Comparison of ENCODE assay signal across 10 cellular contexts in genomic region chr3:156474560-156475389, GRCh38.
DNase-seq lines count a peak whose midpoint lies in the region; ATAC-seq and TF ChIP-seq lines count a peak whose summit lies in the region.
"Had no signal": no experiment of that assay in that cellular context is flagged by ENCODE, and none has a peak within 500 bp of the region (broad histone marks: within the 10 kb centered on the region; RNA-seq: fewer than 3 reads in every experiment).

No MANE protein-coding gene starts in this region.

- H3K4me2 ChIP-seq in MM.1S (ENCODE audit: low read depth, low read length) (no peak overlapping the region), neuronal stem cell (ENCODE audit: insufficient read depth, low read length, poor library complexity, severe bottlenecking) (peak overlapping the region; percentile 34)

- no peak overlapping the region for H3K4ac ChIP-seq in neuronal stem cell (ENCODE audit: low read length)

- H3K4me1 ChIP-seq in MM.1S (ENCODE audit: low read length) (no peaks in the 10 kb centered on the region), neuronal stem cell (ENCODE audit: control insufficient read depth in 2 of 2, insufficient read depth in 1 of 2, low read depth in 1 of 2, low read length in 2 of 2) (peaks cover 2 to 7% of the 10 kb centered on the region in 2 donors), spleen (peaks cover 0 to 4% (median 0%) of the 10 kb centered on the region in 6 donors)
- H3K4me1 ChIP-seq: HAP-1 had no signal

- no peak overlapping the region for H3K14ac ChIP-seq in neuronal stem cell (ENCODE audit: low read length)

- H3K9me2 ChIP-seq in MM.1S (replicated peaks; ENCODE audit: insufficient read depth, low read length), result no peaks in the 10 kb centered on the region

- H3K79me1 ChIP-seq in neuronal stem cell (ENCODE audit: low read depth, low read length), result no peaks in the 10 kb centered on the region

- H4K20me1 ChIP-seq in MM.1S (ENCODE audit: insufficient read depth, low read length), result no peaks in the 10 kb centered on the region

- no peaks in the 10 kb centered on the region for H3K4me1 Mint-ChIP-seq in effector memory CD8-positive, alpha-beta T cell (ENCODE audit: low read depth in 2 of 2)

- no peaks in the 10 kb centered on the region for H3K79me2 ChIP-seq in MM.1S (ENCODE audit: low read length)

- H2AK5ac ChIP-seq in neuronal stem cell (ENCODE audit: low read depth, low read length), result no peak overlapping the region

- no peak overlapping the region for H2BK120ac ChIP-seq in neuronal stem cell (ENCODE audit: low read depth, low read length)

- no peak for TF ChIP-seq POLR2A in spleen (IDR thresholded peaks at IDR 0.05)

- H3K36me3 ChIP-seq in MM.1S (replicated peaks; ENCODE audit: insufficient read depth, low read length) (no peaks in the 10 kb centered on the region), neuronal stem cell (replicated peaks in 1 of 2; ENCODE audit: control insufficient read depth in 2 of 2, insufficient read depth in 2 of 2, low read length in 2 of 2) (no peaks in the 10 kb centered on the region), spleen (no peaks in the 10 kb centered on the region)
- H3K36me3 ChIP-seq: HAP-1 had no signal

- H3K9me3 ChIP-seq in MM.1S (replicated peaks; ENCODE audit: insufficient read depth, low read length) (no peaks in the 10 kb centered on the region), neuronal stem cell (replicated peaks in 1 of 2; ENCODE audit: control insufficient read depth in 2 of 2, insufficient read depth in 1 of 2, low read depth in 1 of 2, low read length in 2 of 2) (no peaks in the 10 kb centered on the region), spleen (no peaks in the 10 kb centered on the region)
- H3K9me3 ChIP-seq: HAP-1 had no signal

- H3K23ac ChIP-seq in neuronal stem cell (ENCODE audit: low read depth, low read length, poor library complexity), result no peak overlapping the region

- H3K27me3 ChIP-seq in MM.1S (replicated peaks; ENCODE audit: insufficient read depth, low read length) (no peaks in the 10 kb centered on the region), neuronal stem cell (ENCODE audit: control insufficient read depth in 3 of 3, insufficient read depth in 3 of 3, low read depth in 1 of 3, low read length in 3 of 3) (no peaks in the 10 kb centered on the region), spleen (replicated peaks in 1 of 7) (no peaks in the 10 kb centered on the region)

- peak; percentile 57 for TF ChIP-seq CTCF in MM.1S (IDR thresholded peaks at IDR 0.05; ENCODE audit: low read length)
- peak in 3 of 11 experiments; percentile 18 to 33 (median 23) for TF ChIP-seq CTCF in spleen (IDR thresholded peaks at IDR 0.05 in 8 of 11, conservative IDR thresholded peaks at IDR 0.05 in 3 of 11)

- WGBS in neuronal stem cell (ENCODE audit: extremely low coverage in 2 of 2, insufficient read length in 2 of 2, insufficient replicate concordance in 1 of 2), 2 donors, result no CpG with 5 or more reads among the region's 12 CpGs
- WGBS in spleen, 5 donors, result 50 to 66% (median 63%) methylated on average over 12 of the region's 12 CpGs

- intact Hi-C loops in spleen (cut with DNase I; ENCODE audit: low total_unique reads), result no loop called here

- no peak overlapping the region for H2BK15ac ChIP-seq in neuronal stem cell (ENCODE audit: low read length)

- H3K4me3 ChIP-seq in MM.1S (ENCODE audit: low read length) (no peak overlapping the region), neuronal stem cell (ENCODE audit: low read length in 2 of 2) (no peak overlapping the region), spleen (no peak overlapping the region)
- H3K4me3 ChIP-seq: HAP-1 had no signal

- no peaks in the 10 kb centered on the region for H3K36me3 Mint-ChIP-seq in effector memory CD8-positive, alpha-beta T cell (ENCODE audit: insufficient read depth)

- H2AFZ ChIP-seq in MM.1S (ENCODE audit: low read length) (no peak overlapping the region), neuronal stem cell (ENCODE audit: low read length) (no peak overlapping the region)

- no peak overlapping the region for H3K27ac Mint-ChIP-seq in effector memory CD8-positive, alpha-beta T cell

- DNase-seq in DMS53 (lab: John Stamatoyannopoulos, UW) (peak; percentile 5), DMS53 treated with DMSO at 0.1 percent for 48 hours (lab: John Stamatoyannopoulos, UW; ENCODE audit: unreplicated experiment) (no peak), MM.1S (no peak), neuronal stem cell (ENCODE audit: low spot score) (peak; percentile 30), activated gamma-delta T cell treated with Interleukin-2 at 50 U/mL for 16 hours (no peak), spleen (no peak)
- no peak for DNase-seq in effector memory CD8-positive, alpha-beta T cell
- DNase-seq: activated T-cell treated with anti-CD3 and anti-CD28 coated beads, Interleukin-2, amount 50 U/mL, for 4 hours had no signal

- peak; percentile 58 for ATAC-seq in effector memory CD8-positive, alpha-beta T cell (replicated peaks)
- ATAC-seq in GM18517 (IDR thresholded peaks at IDR 0.05; ENCODE audit: unreplicated experiment), result no peak
- ATAC-seq: activated T-cell treated with anti-CD3 and anti-CD28 coated beads, Interleukin-2, amount 50 U/mL, for 4 hours had no signal

- peaks cover 13 to 45% of the 10 kb centered on the region in 2 donors for H3K27me3 Mint-ChIP-seq in effector memory CD8-positive, alpha-beta T cell

- H3K9ac ChIP-seq in MM.1S (ENCODE audit: low read length) (no peak overlapping the region), neuronal stem cell (ENCODE audit: low read depth, low read length, poor library complexity) (no peak overlapping the region)

- H3K18ac ChIP-seq in neuronal stem cell (ENCODE audit: low read length), result no peak overlapping the region

- H3K27ac ChIP-seq in MM.1S (ENCODE audit: low read length), result no peak overlapping the region
- no peak overlapping the region for H3K27ac ChIP-seq in neuronal stem cell (replicated peaks; ENCODE audit: low read length)
- H3K27ac ChIP-seq in spleen, result no peak overlapping the region

- H4K91ac ChIP-seq in neuronal stem cell (ENCODE audit: low read depth, low read length, poor library complexity), result no peak overlapping the region

- H2BK12ac ChIP-seq in neuronal stem cell (ENCODE audit: low read length), result no peak overlapping the region

- H2BK5ac ChIP-seq in neuronal stem cell (ENCODE audit: low read length), result no peak overlapping the region

- peak overlapping the region in 1 of 2 donors; percentile 7 for H3K4me3 Mint-ChIP-seq in effector memory CD8-positive, alpha-beta T cell
- H3K4me3 Mint-ChIP-seq: activated T-cell treated with anti-CD3 and anti-CD28 coated beads, Interleukin-2, amount 50 U/mL, for 4 hours had no signal

- H3K9me3 Mint-ChIP-seq in effector memory CD8-positive, alpha-beta T cell, result no peaks in the 10 kb centered on the region
- H3K9me3 Mint-ChIP-seq: activated T-cell treated with anti-CD3 and anti-CD28 coated beads, Interleukin-2, amount 50 U/mL, for 4 hours had no signal

- H4K8ac ChIP-seq in neuronal stem cell (ENCODE audit: low read depth, low read length), result no peak overlapping the region

- no peaks in the 10 kb centered on the region for H3F3A ChIP-seq in MM.1S (ENCODE audit: insufficient read depth, low read length)

Comparison
In these comparisons a context has a peak if more than half of its experiments do, and no peak if none do; other contexts are left out.
1. DNase-seq: peak in DMS53 (single experiment) and neuronal stem cell (single experiment); none in DMS53 treated with DMSO at 0.1 percent for 48 hours (single experiment), MM.1S (single experiment), effector memory CD8-positive, alpha-beta T cell (0 of 3), activated gamma-delta T cell treated with Interleukin-2 at 50 U/mL for 16 hours (single experiment) and spleen (single experiment).